Comparison of ENCODE assay signal across 26 cellular contexts in the genomic region with DNA sequence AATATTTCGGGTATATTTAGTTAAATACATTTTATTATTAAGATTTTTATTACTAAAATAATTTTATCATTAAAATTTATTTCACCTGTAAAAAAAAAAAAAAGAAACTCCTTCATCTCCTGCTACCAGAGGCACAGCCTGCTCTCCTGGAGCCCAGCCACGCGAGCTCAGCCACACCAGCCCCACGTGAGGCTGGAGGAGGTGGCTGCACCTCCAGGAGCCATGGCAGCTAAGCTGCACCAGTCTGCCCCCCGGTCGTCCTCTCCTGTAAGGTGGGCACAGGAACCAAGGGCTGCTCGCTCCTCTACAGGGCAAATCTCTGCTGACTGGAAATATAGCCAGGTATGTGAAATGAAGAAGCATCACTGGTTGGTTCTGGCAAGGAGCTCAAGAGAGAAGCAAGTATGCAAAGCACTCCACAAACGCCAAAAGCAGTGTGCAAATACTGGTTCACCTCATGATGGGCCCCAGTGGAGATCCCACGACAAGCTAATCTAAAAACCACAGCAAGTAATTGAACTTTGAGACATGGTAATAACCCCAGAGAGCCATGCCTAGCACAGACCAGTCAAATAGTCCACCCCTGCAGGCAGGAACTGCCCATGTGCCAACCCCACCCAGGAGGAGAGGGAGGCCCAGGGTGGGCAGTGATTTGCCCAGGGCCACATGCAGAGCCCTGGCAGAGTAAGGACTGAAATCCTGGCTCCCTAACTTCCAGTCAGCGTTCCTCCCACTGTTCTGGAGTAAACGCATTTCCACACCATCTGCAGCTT.
"Had no signal": no experiment of that assay in that cellular context is flagged by ENCODE, and none has a peak within 500 bp of the region (broad histone marks: within the 10 kb centered on the region; RNA-seq: fewer than 3 reads in every experiment).

No MANE protein-coding gene starts in this region.

- H3K27me3 ChIP-seq: ascending aorta, brain microvascular endothelial cell, neutrophil, right lobe of liver, thyroid gland had no signal

- H3K4me1 ChIP-seq: ascending aorta, left ventricle myocardium inferior, right lobe of liver, thyroid gland, upper lobe of right lung had no signal

- H3K36me3 ChIP-seq: ascending aorta, brain microvascular endothelial cell, left ventricle myocardium inferior, neutrophil, right lobe of liver, thyroid gland, upper lobe of right lung had no signal

- DNase-seq: activated CD4-positive, alpha-beta memory T cell treated with anti-CD3 and anti-CD28 coated beads, Interleukin-2, amount 10 ng/mL, durations not matched to agents 7 days and 5 days; activated CD4-positive, alpha-beta T cell treated with anti-CD3 and anti-CD28 coated beads, Interleukin-2, amount 10 ng/mL, durations not matched to agents 7 days and 5 days; activated CD4-positive, CD25-positive, alpha-beta regulatory T cell treated with anti-CD3 and anti-CD28 coated beads, Interleukin-2, amount 50 U/mL, for 72 hours; activated CD8-positive, alpha-beta memory T cell treated with anti-CD3 and anti-CD28 coated beads, Interleukin-2, amount 50 U/mL, for 48 hours; activated gamma-delta T cell; activated naive CD4-positive, alpha-beta T cell treated with anti-CD3 and anti-CD28 coated beads, Interleukin-2, amount 10 ng/mL, durations not matched to agents 7 days and 5 days; activated naive CD8-positive, alpha-beta T cell treated with anti-CD3 and anti-CD28 coated beads, Interleukin-2, amount 10 ng/mL, durations not matched to agents 7 days and 5 days; activated T-cell treated with anti-CD3 and anti-CD28 coated beads, Interleukin-2, amount 50 U/mL, for 24 hours; brain microvascular endothelial cell; central memory CD4-positive, alpha-beta T cell; dermis blood vessel endothelial cell; effector CD8-positive, alpha-beta T cell; left ventricle myocardium inferior; stimulated activated CD4-positive, alpha-beta T cell treated with anti-CD3 and anti-CD28 coated beads, Interleukin-4, amount 100 ng/mL, for 4 hours; stimulated activated CD8-positive, alpha-beta memory T cell treated with anti-CD3 and anti-CD28 coated beads, Interleukin-4, amount 100 ng/mL, for 48 hours; stimulated activated naive CD8-positive, alpha-beta T cell treated with anti-CD3 and anti-CD28 coated beads, Interleukin-15, amount 100 ng/mL, for 72 hours; T-helper 2 cell; thyroid gland; upper lobe of right lung had no signal

- H3K9me3 ChIP-seq: ascending aorta, left ventricle myocardium inferior, neutrophil, right lobe of liver, thyroid gland, upper lobe of right lung had no signal

- H3K27ac ChIP-seq: ascending aorta, brain microvascular endothelial cell, left ventricle myocardium inferior, neutrophil, right lobe of liver, skin epidermis, thyroid gland, upper lobe of right lung had no signal

- ATAC-seq: natural killer cell treated with Interleukin-12 subunit alpha and Interleukin-12 subunit beta and Interleukin-15 and Interleukin-18, amount 100 ng/mL, for 72 hours; right lobe of liver; stimulated activated memory B cell treated with anti-CD40 and anti-IgM and Interleukin-4, amounts not matched to agents 10 μg/mL and 1 μg/mL and 100 μg/mL, for 72 hours; stimulated activated naive CD8-positive, alpha-beta T cell treated with anti-CD3 and anti-CD28 coated beads, Interleukin-15, amount 100 ng/mL, for 72 hours; upper lobe of right lung had no signal

- H3K4me3 ChIP-seq: ascending aorta, left ventricle myocardium inferior, lung, right lobe of liver, skin epidermis, thyroid gland, upper lobe of right lung had no signal
